In the genomic region with DNA sequence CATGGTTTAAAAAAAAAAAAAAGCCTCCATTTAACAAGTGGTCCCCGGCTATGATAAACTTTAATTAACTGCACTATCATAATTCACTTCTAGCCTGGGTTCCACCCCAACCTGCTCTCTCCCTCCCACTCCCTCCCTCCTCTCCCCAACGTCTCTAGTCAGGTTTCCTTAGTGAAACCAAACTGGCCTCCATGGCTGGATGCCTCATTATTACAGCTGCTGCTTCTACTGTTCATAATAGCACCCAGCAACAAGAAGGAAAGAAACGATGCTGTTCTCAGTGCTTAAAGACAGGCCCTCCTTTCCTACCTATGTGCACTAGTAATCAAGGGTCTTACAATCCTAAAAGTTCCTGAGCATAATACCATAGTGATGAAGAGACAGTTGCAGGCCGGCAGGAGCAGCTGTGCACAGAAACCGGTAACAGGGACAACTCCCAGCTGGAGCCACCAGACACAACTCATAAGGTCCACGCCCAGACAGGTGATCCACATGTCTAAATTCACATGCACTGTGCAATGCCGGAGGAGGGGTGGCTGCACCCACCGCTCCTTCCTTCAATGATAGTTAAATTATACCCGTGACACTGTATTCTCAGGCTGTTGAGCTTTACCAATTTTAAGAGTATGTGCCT, we compare ENCODE assay signal across 8 cellular contexts. TPM values are rescaled to one million over a fixed set of nuclear protein-coding genes. Genes with fewer than 3 reads are reported as not detected.
DNase-seq lines count a peak whose midpoint lies in the region; ATAC-seq and TF ChIP-seq lines count a peak whose summit lies in the region.

No MANE protein-coding gene starts in this region.

- no peaks in the 10 kb centered on the region for H3K9me3 ChIP-seq in parathyroid adenoma (ENCODE audit: control insufficient read depth, low read length)

- intact Hi-C loops in activated naive CD4-positive, alpha-beta T cell treated with anti-CD3 and anti-CD28 coated beads for 36 hours (cut with micrococcal nuclease) = loop anchor here (2.0 kb wide), 1 partner anchor 28 kb away; no protein-coding TSS in a partner anchor

- H3K4me3 ChIP-seq in parathyroid adenoma (ENCODE audit: low read depth, low read length) = no peak overlapping the region

- H3K4me1 Mint-ChIP-seq in activated naive CD4-positive, alpha-beta T cell treated with anti-CD3 and anti-CD28 coated beads for 36 hours (ENCODE audit: low read depth) = peaks cover 49% of the 10 kb centered on the region
- H3K4me1 Mint-ChIP-seq in activated T-helper 17 cell treated with anti-CD3 and anti-CD28 coated beads, Interleukin-2, amount 50 U/mL, for 72 hours = peaks cover 27% of the 10 kb centered on the region

- no peak overlapping the region for H3K9ac ChIP-seq in parathyroid adenoma

- peaks cover 25% of the 10 kb centered on the region for H3K79me2 ChIP-seq in parathyroid adenoma

- H3K9me3 Mint-ChIP-seq in activated naive CD4-positive, alpha-beta T cell treated with anti-CD3 and anti-CD28 coated beads for 36 hours = no peaks in the 10 kb centered on the region
- no peaks in the 10 kb centered on the region for H3K9me3 Mint-ChIP-seq in activated T-helper 17 cell treated with anti-CD3 and anti-CD28 coated beads, Interleukin-2, amount 50 U/mL, for 72 hours

- CTCF ChIA-PET in activated naive CD4-positive, alpha-beta T cell treated with anti-CD3 and anti-CD28 coated beads for 36 hours (lab: Charles Lee) = interaction anchor here (1.1 to 3.7 kb wide), 6 partner anchors 11 to 150 kb away, joined by 3 to 23 read pairs (median 4); no protein-coding TSS in a partner anchor
- CTCF ChIA-PET in HEK293T (lab: Yijun Ruan, JAX) = interaction anchor here (1.0 to 1.6 kb wide), 5 partner anchors 10 to 146 kb away, joined by 3 to 4 read pairs (median 3); no protein-coding TSS in a partner anchor

- H3K27ac ChIP-seq in parathyroid adenoma = peak overlapping the region; percentile 100

- H3K4me1 ChIP-seq in parathyroid adenoma = peaks cover 19% of the 10 kb centered on the region

- no peak for TF ChIP-seq CTCF in parathyroid adenoma (IDR thresholded peaks at IDR 0.05)

- DNase-seq in activated naive CD4-positive, alpha-beta T cell treated with anti-CD3 and anti-CD28 coated beads for 36 hours = peak; percentile 69
- DNase-seq in activated naive CD4-positive, alpha-beta T cell treated with Interleukin-2 at 50 U/mL for 16 hours = no peak
- DNase-seq in iPS-NIHi11 (ENCODE audit: low spot score) = no peak
- no peak for DNase-seq in HEK293T (ENCODE audit: extremely low spot score)
- DNase-seq in 8988T = no peak

- POLR2A ChIA-PET in HEK293T (lab: Yijun Ruan, JAX) = interaction anchor here (1.0 to 1.2 kb wide), 3 partner anchors 11 to 61 kb away, joined by 3 to 4 read pairs (median 4); no protein-coding TSS in a partner anchor

- no peak overlapping the region for H3K4me2 ChIP-seq in parathyroid adenoma (ENCODE audit: low read length)

- peak overlapping the region; percentile 15 for H3K4me3 Mint-ChIP-seq in activated naive CD4-positive, alpha-beta T cell treated with anti-CD3 and anti-CD28 coated beads for 36 hours
- peak overlapping the region; percentile 85 for H3K4me3 Mint-ChIP-seq in activated T-helper 17 cell treated with anti-CD3 and anti-CD28 coated beads, Interleukin-2, amount 50 U/mL, for 72 hours

- peaks cover 21% of the 10 kb centered on the region for H3K36me3 Mint-ChIP-seq in activated naive CD4-positive, alpha-beta T cell treated with anti-CD3 and anti-CD28 coated beads for 36 hours (ENCODE audit: low read depth)
- peaks cover 25% of the 10 kb centered on the region for H3K36me3 Mint-ChIP-seq in activated T-helper 17 cell treated with anti-CD3 and anti-CD28 coated beads, Interleukin-2, amount 50 U/mL, for 72 hours (ENCODE audit: low read depth)

- peak overlapping the region; percentile 24 for H2AFZ ChIP-seq in parathyroid adenoma

- no peaks in the 10 kb centered on the region for H3K36me3 ChIP-seq in parathyroid adenoma (ENCODE audit: control insufficient read depth, insufficient read depth, low read length)

- no peaks in the 10 kb centered on the region for H3K27me3 Mint-ChIP-seq in activated naive CD4-positive, alpha-beta T cell treated with anti-CD3 and anti-CD28 coated beads for 36 hours (ENCODE audit: low read depth)
- no peaks in the 10 kb centered on the region for H3K27me3 Mint-ChIP-seq in activated T-helper 17 cell treated with anti-CD3 and anti-CD28 coated beads, Interleukin-2, amount 50 U/mL, for 72 hours

- peak; percentile 63 for ATAC-seq in HG03520 (IDR thresholded peaks at IDR 0.05; ENCODE audit: unreplicated experiment)
- peak; percentile 59 for ATAC-seq in activated T-helper 17 cell treated with anti-CD3 and anti-CD28 coated beads, Interleukin-2, amount 50 U/mL, for 72 hours (replicated peaks)

- H3K27ac Mint-ChIP-seq in activated naive CD4-positive, alpha-beta T cell treated with anti-CD3 and anti-CD28 coated beads for 36 hours = peak overlapping the region; percentile 86
- no peak overlapping the region for H3K27ac Mint-ChIP-seq in activated T-helper 17 cell treated with anti-CD3 and anti-CD28 coated beads, Interleukin-2, amount 50 U/mL, for 72 hours

- no peaks in the 10 kb centered on the region for H3K27me3 ChIP-seq in parathyroid adenoma (ENCODE audit: control insufficient read depth, insufficient read depth, low read length)

TF ChIP-seq in HEK293T, 16 proteins besides CTCF, POLR2A, EP300 and RAD21:
- TF ChIP-seq BHLHE40 (IDR thresholded peaks at IDR 0.05; ENCODE audit: borderline replicate concordance) (no peak), SP1 (IDR thresholded peaks at IDR 0.05) (no peak), ARNT (IDR thresholded peaks at IDR 0.05) (no peak), ZNF384 (IDR thresholded peaks at IDR 0.05) (no peak), LEF1 (IDR thresholded peaks at IDR 0.05; ENCODE audit: borderline replicate concordance) (no peak), NFRKB (IDR thresholded peaks at IDR 0.05) (no peak), HDGF (IDR thresholded peaks at IDR 0.05; ENCODE audit: borderline replicate concordance) (no peak), SUZ12 (IDR thresholded peaks at IDR 0.05) (no peak), L3MBTL2 (conservative IDR thresholded peaks at IDR 0.05) (no peak), FOXM1 (IDR thresholded peaks at IDR 0.05; ENCODE audit: borderline replicate concordance) (no peak), FOXA1 (IDR thresholded peaks at IDR 0.05) (no peak), ELF4 (IDR thresholded peaks at IDR 0.05) (no peak), TARDBP (IDR thresholded peaks at IDR 0.05) (no peak)
- TF ChIP-seq, protein P1, sequence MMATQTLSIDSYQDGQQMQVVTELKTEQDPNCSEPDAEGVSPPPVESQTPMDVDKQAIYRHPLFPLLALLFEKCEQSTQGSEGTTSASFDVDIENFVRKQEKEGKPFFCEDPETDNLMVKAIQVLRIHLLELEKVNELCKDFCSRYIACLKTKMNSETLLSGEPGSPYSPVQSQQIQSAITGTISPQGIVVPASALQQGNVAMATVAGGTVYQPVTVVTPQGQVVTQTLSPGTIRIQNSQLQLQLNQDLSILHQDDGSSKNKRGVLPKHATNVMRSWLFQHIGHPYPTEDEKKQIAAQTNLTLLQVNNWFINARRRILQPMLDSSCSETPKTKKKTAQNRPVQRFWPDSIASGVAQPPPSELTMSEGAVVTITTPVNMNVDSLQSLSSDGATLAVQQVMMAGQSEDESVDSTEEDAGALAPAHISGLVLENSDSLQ (IDR thresholded peaks at IDR 0.05) = no peak

RNA-seq across cellular contexts. Expression of a gene that starts 6.2 kb away (rescaled TPM):
- 10 to 100 TPM; 34.8 to 35.2 TPM for total RNA-seq in activated naive CD4-positive, alpha-beta T cell treated with anti-CD3 and anti-CD28 coated beads for 36 hours
- total RNA-seq in activated T-helper 17 cell treated with anti-CD3 and anti-CD28 coated beads, Interleukin-2, amount 50 U/mL, for 72 hours = 10 to 100 TPM; 14.2 to 25.5 TPM
